In the genomic region with DNA sequence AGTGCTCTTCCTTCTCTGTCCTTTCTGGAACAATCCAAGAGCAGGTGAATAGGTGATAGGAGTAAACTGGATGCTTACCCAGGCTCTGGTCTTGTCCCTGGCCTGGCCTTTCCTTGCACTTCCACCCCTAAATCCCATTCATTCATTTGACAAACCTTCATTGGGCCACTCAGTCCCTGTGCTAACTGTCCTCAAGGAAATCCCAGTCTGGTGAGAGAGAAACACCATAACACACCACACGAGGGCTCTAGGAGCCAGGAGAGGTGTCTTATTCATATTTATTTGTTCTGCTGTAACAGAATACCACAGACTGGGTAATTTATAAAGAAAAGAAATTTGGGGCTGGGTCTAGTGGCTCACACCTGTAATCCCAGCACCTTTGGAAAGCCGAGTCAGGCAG, we compare ENCODE assay signal across 11 cellular contexts. TPM values are rescaled to one million over a fixed set of nuclear protein-coding genes. Genes with fewer than 3 reads are reported as not detected.
DNase-seq lines count a peak whose midpoint lies in the region; ATAC-seq and TF ChIP-seq lines count a peak whose summit lies in the region.
"Had no signal": no experiment of that assay in that cellular context is flagged by ENCODE, and none has a peak within 500 bp of the region (broad histone marks: within the 10 kb centered on the region; RNA-seq: fewer than 3 reads in every experiment).

No MANE protein-coding gene starts in this region.

- no peak for TF ChIP-seq POLR2A in sigmoid colon (IDR thresholded peaks at IDR 0.05)

- DNase-seq in NCI-H526 (lab: John Stamatoyannopoulos, UW) = peak; percentile 10 to 21
- DNase-seq in NCI-H526 treated with DMSO at 0.1 percent for 48 hours (lab: John Stamatoyannopoulos, UW) = no peak
- DNase-seq in NCI-H146 (lab: John Stamatoyannopoulos, UW) = peak; percentile 63
- peak; percentile 57 for DNase-seq in cerebellum (ENCODE audit: low spot score)
- DNase-seq in sigmoid colon = no peak
- DNase-seq in mesenteric fat pad (ENCODE audit: low spot score) = no peak
- DNase-seq in NCI-H774 (lab: John Stamatoyannopoulos, UW) = no peak
- DNase-seq: CD4-positive, CD25-positive, alpha-beta regulatory T cell had no signal

- ATAC-seq in GM18861 (IDR thresholded peaks at IDR 0.05; ENCODE audit: unreplicated experiment) = no peak
- ATAC-seq: gastroesophageal sphincter had no signal

- H3K9me3 ChIP-seq in sigmoid colon = no peaks in the 10 kb centered on the region
- H3K9me3 ChIP-seq: gastroesophageal sphincter had no signal

- H3K27ac ChIP-seq in sigmoid colon = peak overlapping the region in 3 of 4 donors; percentile 57 to 66 (median 62)

- TF ChIP-seq CTCF in sigmoid colon (IDR thresholded peaks at IDR 0.05) = no peak

- 28 to 71% methylated on average over 2 of the region's 2 CpGs for WGBS in sigmoid colon, 2 donors

- H3K36me3 ChIP-seq in sigmoid colon = no peaks in the 10 kb centered on the region
- H3K36me3 ChIP-seq: gastroesophageal sphincter had no signal

- no peak for TF ChIP-seq EP300 in sigmoid colon (IDR thresholded peaks at IDR 0.05)

- intact Hi-C loops in sigmoid colon (cut with DNase I) = no loop called here

- no peak overlapping the region for H3K4me3 ChIP-seq in sigmoid colon
- H3K4me3 ChIP-seq: gastroesophageal sphincter had no signal

- peaks cover 0 to 30% (median 19%) of the 10 kb centered on the region in 4 donors for H3K4me1 ChIP-seq in sigmoid colon

- H3K27me3 ChIP-seq in sigmoid colon = no peaks in the 10 kb centered on the region
- H3K27me3 ChIP-seq: gastroesophageal sphincter had no signal

RNA-seq across cellular contexts. Expression of a gene that starts 22.8 kb away (rescaled TPM):
- total RNA-seq in cerebellum = 1.6 TPM
- total RNA-seq in sigmoid colon = 10 to 100 TPM in 1 of 4 donors, 1 to 10 TPM in 3; 4.6 to 15.0 (median 5.3) TPM
- polyA plus RNA-seq in sigmoid colon = 1 to 10 TPM in 2 of 3 donors, under 1 TPM in 1; 0.46 to 2.4 (median 1.9) TPM
- total RNA-seq in mesenteric fat pad = 1.8 TPM
- polyA plus RNA-seq: CD4-positive, CD25-positive, alpha-beta regulatory T cell had no signal

RNA-seq across cellular contexts. Expression of a gene that starts 30.0 kb away (rescaled TPM):
- total RNA-seq in cerebellum = 2.5 TPM
- total RNA-seq in sigmoid colon = under 1 TPM in 3 of 4 donors, not detected in 1; under 0.01 to 0.83 (median 0.33) TPM
- 1 to 10 TPM in 1 of 3 donors, under 1 TPM in 1, not detected in 1; 0.61 to 1.2 TPM for polyA plus RNA-seq in sigmoid colon
- total RNA-seq in mesenteric fat pad = 0.64 TPM
- total RNA-seq: CD4-positive, CD25-positive, alpha-beta regulatory T cell; Right ventricle myocardium superior had no signal

RNA-seq across cellular contexts. Expression of a gene that starts 36.7 kb away (rescaled TPM):
- not detected for total RNA-seq in cerebellum
- total RNA-seq in sigmoid colon = not detected
- under 1 TPM in 1 of 3 donors, not detected in 2; 0.26 TPM for polyA plus RNA-seq in sigmoid colon
- total RNA-seq in mesenteric fat pad = not detected
- total RNA-seq: gastroesophageal sphincter, Right ventricle myocardium superior had no signal
- polyA plus RNA-seq: CD4-positive, CD25-positive, alpha-beta regulatory T cell had no signal

Comparison
In these comparisons a context has a peak if more than half of its experiments do, and no peak if none do; other contexts are left out.
1. DNase-seq: peak in NCI-H526 (2 of 2), NCI-H146 (single experiment) and cerebellum (single experiment); none in NCI-H526 treated with DMSO at 0.1 percent for 48 hours (single experiment), sigmoid colon (single experiment), mesenteric fat pad (single experiment) and NCI-H774 (single experiment).